Comparison of ENCODE assay signal across 1 cellular context in the genomic region with DNA sequence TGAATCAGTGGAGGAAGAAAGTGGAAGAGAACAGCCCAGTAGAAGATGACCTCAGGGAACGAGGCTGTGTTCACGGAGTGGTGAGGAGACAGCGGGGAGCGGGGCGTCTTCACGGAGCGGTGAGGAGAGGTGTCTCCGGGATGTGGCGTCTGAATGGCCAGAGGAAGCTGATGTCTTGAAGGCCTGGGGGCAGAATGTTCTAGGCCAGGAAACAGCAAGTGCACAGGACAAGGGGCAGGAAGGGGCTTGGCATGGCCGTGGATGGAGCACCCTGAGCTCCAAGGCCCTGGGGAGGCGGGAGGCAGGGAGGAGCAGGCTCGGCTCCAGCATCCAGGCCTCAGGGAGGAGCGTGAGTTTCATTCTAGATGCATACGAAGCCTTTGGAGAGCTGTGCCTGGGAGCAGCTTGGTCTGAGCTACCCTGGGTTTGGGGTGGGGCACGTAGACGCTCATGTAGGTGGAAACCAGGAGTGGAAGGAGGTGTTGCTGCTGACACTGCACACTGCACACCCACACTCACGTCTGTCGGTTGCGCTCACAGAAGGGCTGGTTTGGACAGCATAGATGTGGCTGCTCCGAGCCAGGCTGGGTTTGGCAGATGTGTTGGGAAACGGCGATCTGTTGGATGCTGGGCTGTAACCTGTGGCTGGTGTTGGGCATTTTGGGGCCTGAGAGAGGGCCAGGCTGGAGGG.
TF ChIP-seq lines count a peak whose summit lies in the region.

No MANE protein-coding gene starts in this region.

TF ChIP-seq in WTC11, 78 proteins besides CTCF, POLR2A, EP300 and RAD21 (continued from another document):
- TF ChIP-seq, protein P1, sequence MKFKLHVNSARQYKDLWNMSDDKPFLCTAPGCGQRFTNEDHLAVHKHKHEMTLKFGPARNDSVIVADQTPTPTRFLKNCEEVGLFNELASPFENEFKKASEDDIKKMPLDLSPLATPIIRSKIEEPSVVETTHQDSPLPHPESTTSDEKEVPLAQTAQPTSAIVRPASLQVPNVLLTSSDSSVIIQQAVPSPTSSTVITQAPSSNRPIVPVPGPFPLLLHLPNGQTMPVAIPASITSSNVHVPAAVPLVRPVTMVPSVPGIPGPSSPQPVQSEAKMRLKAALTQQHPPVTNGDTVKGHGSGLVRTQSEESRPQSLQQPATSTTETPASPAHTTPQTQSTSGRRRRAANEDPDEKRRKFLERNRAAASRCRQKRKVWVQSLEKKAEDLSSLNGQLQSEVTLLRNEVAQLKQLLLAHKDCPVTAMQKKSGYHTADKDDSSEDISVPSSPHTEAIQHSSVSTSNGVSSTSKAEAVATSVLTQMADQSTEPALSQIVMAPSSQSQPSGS (CRISPR knock-in tag; IDR thresholded peaks at IDR 0.05; ENCODE audit: borderline replicate concordance, low read depth): no peak
